ENCODE assay signal across 20 cellular contexts in the genomic region with DNA sequence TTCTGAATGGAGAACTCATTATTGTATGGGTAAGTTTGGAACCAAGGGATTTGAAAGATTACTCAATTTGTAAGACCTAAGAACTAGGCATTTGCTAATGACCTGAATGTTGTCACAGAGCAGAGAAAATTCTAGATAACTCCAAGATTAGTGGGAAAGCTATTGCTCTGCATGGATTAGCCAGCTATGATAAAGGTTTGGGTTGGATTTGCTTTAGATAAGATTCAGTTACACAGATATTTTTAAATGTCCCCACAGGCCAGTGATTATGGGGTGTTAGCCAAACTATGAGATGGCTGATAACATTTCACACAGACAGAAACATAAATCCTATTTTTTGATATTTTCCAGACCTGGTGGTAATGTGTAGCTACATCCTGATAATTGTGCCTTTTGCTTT.
DNase-seq lines count a peak whose midpoint lies in the region; ATAC-seq, FAIRE-seq and TF ChIP-seq lines count a peak whose summit lies in the region.
"Had no signal": no experiment of that assay in that cellular context is flagged by ENCODE, and none has a peak within 500 bp of the region (broad histone marks: within the 10 kb centered on the region; RNA-seq: fewer than 3 reads in every experiment).

No MANE protein-coding gene starts in this region.

- H3K9ac ChIP-seq in GM23248: no peak overlapping the region

- TF ChIP-seq CTCF in D721Med (IDR thresholded peaks at IDR 0.05; ENCODE audit: insufficient read depth, missing control alignments) (no peak), fibroblast of villous mesenchyme (IDR thresholded peaks at IDR 0.05; ENCODE audit: insufficient read depth, low read depth, low read length) (no peak), retinal pigment epithelial cell (conservative IDR thresholded peaks at IDR 0.05; ENCODE audit: low read depth, low read length) (no peak), natural killer cell (IDR thresholded peaks at IDR 0.05) (no peak)

- H2AFZ ChIP-seq in GM23248: no peak overlapping the region

- H3K27me3 ChIP-seq in GM23248 (replicated peaks; ENCODE audit: insufficient read depth): no peaks in the 10 kb centered on the region

- H3K79me2 ChIP-seq in GM23248 (ENCODE audit: insufficient read depth): no peaks in the 10 kb centered on the region

- H3K4me3 ChIP-seq in fibroblast of villous mesenchyme (ENCODE audit: low read depth, low read length): no peak overlapping the region
- H3K4me3 ChIP-seq in retinal pigment epithelial cell (ENCODE audit: low read length): no peak overlapping the region
- no peak overlapping the region for H3K4me3 ChIP-seq in GM23248

- in situ Hi-C loops in GM23248 (cut with MboI): no loop called here

- H3K27ac ChIP-seq in GM23248: no peak overlapping the region

- H3K9me3 ChIP-seq in GM23248 (ENCODE audit: low read depth): no peaks in the 10 kb centered on the region

- no peaks in the 10 kb centered on the region for H3K36me3 Mint-ChIP-seq in natural killer cell

- ATAC-seq in SK-N-SH treated with all-trans-retinoic acid at 6 μM for 48 hours (no peak), natural killer cell (no peak)

- H3K36me3 ChIP-seq in GM23248 (ENCODE audit: low read depth): no peaks in the 10 kb centered on the region

- no peaks in the 10 kb centered on the region for H4K20me1 ChIP-seq in GM23248 (ENCODE audit: insufficient read depth)

- no peaks in the 10 kb centered on the region for H3K4me1 Mint-ChIP-seq in natural killer cell
- H3K4me1 Mint-ChIP-seq: CD4-positive, alpha-beta memory T cell had no signal

- FAIRE-seq in D721Med (lab: Jason Lieb, UNC): peak; percentile 77
- FAIRE-seq: GM12891, GM18507, H1 had no signal

- H3K4me3 Mint-ChIP-seq in natural killer cell: no peak overlapping the region
- H3K4me3 Mint-ChIP-seq: CD4-positive, alpha-beta memory T cell had no signal

- H3K27me3 Mint-ChIP-seq in natural killer cell (ENCODE audit: low read depth in 2 of 2): no peaks in the 10 kb centered on the region
- H3K27me3 Mint-ChIP-seq: CD4-positive, alpha-beta memory T cell had no signal

- no peak overlapping the region for H3K4me2 ChIP-seq in GM23248 (ENCODE audit: unreplicated experiment)

- peaks cover 2% of the 10 kb centered on the region; the same call in 1 of the 2 replicates for H3K4me1 ChIP-seq in GM23248 (ENCODE audit: insufficient read depth)

- DNase-seq in D721Med (ENCODE audit: insufficient read length, low spot score) (no peak), fibroblast of villous mesenchyme (ENCODE audit: low read depth) (peak; percentile 63), retinal pigment epithelial cell (ENCODE audit: low read depth) (peak; percentile 56), OCI-M2 (lab: John Stamatoyannopoulos, UW; ENCODE audit: unreplicated experiment) (no peak), natural killer cell (no peak), middle frontal gyrus (ENCODE audit: extremely low spot score, low spot score) (no peak), GM23248 (no peak)
- DNase-seq: 8988T; C1 segment of cervical spinal cord; Calu3; CD4-positive, alpha-beta memory T cell; COR-L47; DMS79 treated with DMSO at 0.1 percent for 48 hours; GF-D8; H7; HCEC 1CT had no signal

- H3K9me3 Mint-ChIP-seq in natural killer cell: peaks cover 0 to 4% of the 10 kb centered on the region in 2 donors

- no peak overlapping the region for H3K27ac Mint-ChIP-seq in natural killer cell
- H3K27ac Mint-ChIP-seq: CD4-positive, alpha-beta memory T cell had no signal

- H3F3A ChIP-seq in GM23248 (ENCODE audit: insufficient read depth): no peaks in the 10 kb centered on the region

- no peaks in the 10 kb centered on the region for H3K9me2 ChIP-seq in GM23248 (ENCODE audit: insufficient read depth)

- intact Hi-C loops in natural killer cell (cut with micrococcal nuclease): no loop called here

TF ChIP-seq in SK-N-SH treated with all-trans-retinoic acid at 6 μM for 48 hours, 23 proteins besides CTCF, POLR2A, EP300 and RAD21:
- TF ChIP-seq, protein P1, sequence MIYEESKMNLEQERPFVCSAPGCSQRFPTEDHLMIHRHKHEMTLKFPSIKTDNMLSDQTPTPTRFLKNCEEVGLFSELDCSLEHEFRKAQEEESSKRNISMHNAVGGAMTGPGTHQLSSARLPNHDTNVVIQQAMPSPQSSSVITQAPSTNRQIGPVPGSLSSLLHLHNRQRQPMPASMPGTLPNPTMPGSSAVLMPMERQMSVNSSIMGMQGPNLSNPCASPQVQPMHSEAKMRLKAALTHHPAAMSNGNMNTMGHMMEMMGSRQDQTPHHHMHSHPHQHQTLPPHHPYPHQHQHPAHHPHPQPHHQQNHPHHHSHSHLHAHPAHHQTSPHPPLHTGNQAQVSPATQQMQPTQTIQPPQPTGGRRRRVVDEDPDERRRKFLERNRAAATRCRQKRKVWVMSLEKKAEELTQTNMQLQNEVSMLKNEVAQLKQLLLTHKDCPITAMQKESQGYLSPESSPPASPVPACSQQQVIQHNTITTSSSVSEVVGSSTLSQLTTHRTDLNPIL (CRISPR knock-in tag; IDR thresholded peaks at IDR 0.05; ENCODE audit: low read depth): no peak
- TF ChIP-seq, protein P2, sequence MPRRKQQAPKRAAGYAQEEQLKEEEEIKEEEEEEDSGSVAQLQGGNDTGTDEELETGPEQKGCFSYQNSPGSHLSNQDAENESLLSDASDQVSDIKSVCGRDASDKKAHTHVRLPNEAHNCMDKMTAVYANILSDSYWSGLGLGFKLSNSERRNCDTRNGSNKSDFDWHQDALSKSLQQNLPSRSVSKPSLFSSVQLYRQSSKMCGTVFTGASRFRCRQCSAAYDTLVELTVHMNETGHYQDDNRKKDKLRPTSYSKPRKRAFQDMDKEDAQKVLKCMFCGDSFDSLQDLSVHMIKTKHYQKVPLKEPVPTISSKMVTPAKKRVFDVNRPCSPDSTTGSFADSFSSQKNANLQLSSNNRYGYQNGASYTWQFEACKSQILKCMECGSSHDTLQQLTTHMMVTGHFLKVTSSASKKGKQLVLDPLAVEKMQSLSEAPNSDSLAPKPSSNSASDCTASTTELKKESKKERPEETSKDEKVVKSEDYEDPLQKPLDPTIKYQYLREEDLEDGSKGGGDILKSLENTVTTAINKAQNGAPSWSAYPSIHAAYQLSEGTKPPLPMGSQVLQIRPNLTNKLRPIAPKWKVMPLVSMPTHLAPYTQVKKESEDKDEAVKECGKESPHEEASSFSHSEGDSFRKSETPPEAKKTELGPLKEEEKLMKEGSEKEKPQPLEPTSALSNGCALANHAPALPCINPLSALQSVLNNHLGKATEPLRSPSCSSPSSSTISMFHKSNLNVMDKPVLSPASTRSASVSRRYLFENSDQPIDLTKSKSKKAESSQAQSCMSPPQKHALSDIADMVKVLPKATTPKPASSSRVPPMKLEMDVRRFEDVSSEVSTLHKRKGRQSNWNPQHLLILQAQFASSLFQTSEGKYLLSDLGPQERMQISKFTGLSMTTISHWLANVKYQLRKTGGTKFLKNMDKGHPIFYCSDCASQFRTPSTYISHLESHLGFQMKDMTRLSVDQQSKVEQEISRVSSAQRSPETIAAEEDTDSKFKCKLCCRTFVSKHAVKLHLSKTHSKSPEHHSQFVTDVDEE (CRISPR knock-in tag; IDR thresholded peaks at IDR 0.05): peak; percentile 76; the same call in 1 of the 2 replicates
- TF ChIP-seq ZNF8 (CRISPR knock-in tag; IDR thresholded peaks at IDR 0.05) (no peak), TCF4 (CRISPR knock-in tag; IDR thresholded peaks at IDR 0.05; ENCODE audit: borderline replicate concordance) (peak; percentile 43; the same call in 1 of the 2 replicates)
TF ChIP-seq in SK-N-SH treated with all-trans-retinoic acid at 6 μM for 48 hours: peak in this region for 2.

Comparison
In these comparisons a context has a peak if more than half of its experiments do, and no peak if none do; other contexts are left out.
1. DNase-seq: peak in fibroblast of villous mesenchyme (single experiment) and retinal pigment epithelial cell (single experiment); none in D721Med (single experiment), OCI-M2 (single experiment), natural killer cell (single experiment), middle frontal gyrus (single experiment) and GM23248 (single experiment).